ENCODE assay signal across 1 cellular context in the genomic region with DNA sequence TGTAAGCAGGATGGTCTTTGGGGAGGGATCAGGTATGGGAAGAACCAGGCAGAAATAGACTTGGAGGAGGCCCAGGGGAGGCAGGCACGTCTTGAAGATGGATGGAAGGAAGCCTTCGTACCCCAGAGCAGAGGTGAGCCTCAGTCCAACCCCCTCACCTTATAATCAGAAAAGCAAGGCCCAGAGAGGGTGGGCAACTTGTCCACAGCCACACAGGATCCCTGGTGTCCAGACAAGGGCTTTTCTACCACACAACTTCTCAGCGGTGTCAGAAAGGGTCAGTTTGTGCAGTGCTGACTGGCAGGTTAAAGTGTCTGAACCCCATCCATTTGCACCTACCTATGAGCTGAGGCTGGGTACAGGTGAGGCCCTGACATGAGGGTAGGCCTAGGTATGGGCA.
TF ChIP-seq lines count a peak whose summit lies in the region.

No MANE protein-coding gene starts in this region.

TF ChIP-seq in H1, 55 proteins besides CTCF, POLR2A, EP300 and RAD21:
- no peak for TF ChIP-seq KDM4A (IDR thresholded peaks at IDR 0.05; ENCODE audit: low read depth, low read length, severe bottlenecking)
- TF ChIP-seq E2F6 (IDR thresholded peaks at IDR 0.05) = no peak
- no peak for TF ChIP-seq CBX5 (IDR thresholded peaks at IDR 0.05; ENCODE audit: low read depth, low read length)
- TF ChIP-seq SP1 (IDR thresholded peaks at IDR 0.05; ENCODE audit: low read depth, low read length) = no peak
- no peak for TF ChIP-seq ASH2L (IDR thresholded peaks at IDR 0.05; ENCODE audit: low read length)
- no peak for TF ChIP-seq MAFK (IDR thresholded peaks at IDR 0.05; ENCODE audit: low read depth, low read length)
- no peak for TF ChIP-seq SIX5 (IDR thresholded peaks at IDR 0.05; ENCODE audit: low read depth, low read length)
- TF ChIP-seq CEBPB (IDR thresholded peaks at IDR 0.05; ENCODE audit: low read depth, low read length) = no peak
- TF ChIP-seq CTBP2 (IDR thresholded peaks at IDR 0.05; ENCODE audit: borderline replicate concordance, insufficient read depth, insufficient read length, low read length) = no peak
- no peak for TF ChIP-seq USF2 (IDR thresholded peaks at IDR 0.05; ENCODE audit: low read length)
- TF ChIP-seq KDM1A (IDR thresholded peaks at IDR 0.05; ENCODE audit: borderline replicate concordance, low read length) = no peak
- no peak for TF ChIP-seq EZH2 (IDR thresholded peaks at IDR 0.05; ENCODE audit: low read depth, low read length, severe bottlenecking)
- TF ChIP-seq BACH1 (IDR thresholded peaks at IDR 0.05; ENCODE audit: low read length) = no peak
- TF ChIP-seq JUN (IDR thresholded peaks at IDR 0.05; ENCODE audit: low read depth, low read length) = no peak
- no peak for TF ChIP-seq SIN3A (conservative IDR thresholded peaks at IDR 0.05 in 1 of 2, IDR thresholded peaks at IDR 0.05 in 1 of 2; ENCODE audit: low read depth in 1 of 2, low read length in 2 of 2)
- TF ChIP-seq TEAD4 (IDR thresholded peaks at IDR 0.05; ENCODE audit: low read depth, low read length) = no peak
- TF ChIP-seq RFX5 (IDR thresholded peaks at IDR 0.05; ENCODE audit: borderline replicate concordance, low read depth, low read length) = no peak
